Comparison of ENCODE assay signal across 21 cellular contexts in genomic region chr22:50286701-50287318, GRCh38. TPM values are rescaled to one million over a fixed set of nuclear protein-coding genes. Genes with fewer than 3 reads are reported as not detected.
DNase-seq lines count a peak whose midpoint lies in the region; ATAC-seq, FAIRE-seq and TF ChIP-seq lines count a peak whose summit lies in the region.
"Had no signal": no experiment of that assay in that cellular context is flagged by ENCODE, and none has a peak within 500 bp of the region (broad histone marks: within the 10 kb centered on the region; RNA-seq: fewer than 3 reads in every experiment).

No MANE protein-coding gene starts in this region.

- 100% methylated on average over 8 of the region's 40 CpGs for WGBS in HepG2 (ENCODE audit: low lambda C conversion rate)
- WGBS in right lobe of liver (ENCODE audit: insufficient coverage, low coverage, low lambda C conversion rate, missing lambda C conversion rate), result 100% methylated on average over 1 of the region's 40 CpGs
- WGBS in neuronal stem cell (ENCODE audit: extremely low coverage in 2 of 2, insufficient read length in 2 of 2, insufficient replicate concordance in 1 of 2), 2 donors, result no CpG with 5 or more reads among the region's 40 CpGs

- FAIRE-seq in HepG2 (lab: Jason Lieb, UNC), result no peak
- FAIRE-seq: A549, D721Med, GM19239, H1 had no signal

- peaks cover 4% of the 10 kb centered on the region; the same call in 1 of the 2 replicates for H4K20me1 ChIP-seq in HepG2 (ENCODE audit: insufficient read depth, low read length)

- no peak overlapping the region for H2BK5ac ChIP-seq in neuronal stem cell (ENCODE audit: low read length)

- in situ Hi-C loops in HepG2 (cut with HindIII; ENCODE audit: extremely low pct_ligation_motif_present, low pct_unique_long_range_greater_than_20kb), result no loop called here

- H2AK5ac ChIP-seq in neuronal stem cell (ENCODE audit: low read depth, low read length), result no peak overlapping the region

- H3K18ac ChIP-seq in neuronal stem cell (ENCODE audit: low read length), result no peak overlapping the region

- no peak for TF ChIP-seq EP300 in HepG2 (IDR thresholded peaks at IDR 0.05; ENCODE audit: low read depth in 2 of 2, low read length in 2 of 2)
- no peak for TF ChIP-seq EP300 in HepG2 (CRISPR knock-in tag; IDR thresholded peaks at IDR 0.05; ENCODE audit: borderline replicate concordance)

- TF ChIP-seq RAD21 in HepG2 (CRISPR knock-in tag; IDR thresholded peaks at IDR 0.05), result no peak

- H3K4me2 ChIP-seq in HepG2 (ENCODE audit: low read depth, low read length), result no peak overlapping the region
- no peak overlapping the region for H3K4me2 ChIP-seq in neuronal stem cell (ENCODE audit: insufficient read depth, low read length, poor library complexity, severe bottlenecking)
- H3K4me2 ChIP-seq: A549 had no signal

- H2BK120ac ChIP-seq in neuronal stem cell (ENCODE audit: low read depth, low read length), result no peak overlapping the region

- intact Hi-C loops in HepG2 (cut with micrococcal nuclease; ENCODE audit: unreplicated experiment) (no loop called here), right lobe of liver (cut with DNase I) (no loop called here)

- H3K9ac ChIP-seq in HepG2 (ENCODE audit: insufficient read depth, low read depth, low read length), result no peak overlapping the region
- no peak overlapping the region for H3K9ac ChIP-seq in neuronal stem cell (ENCODE audit: low read depth, low read length, poor library complexity)

- H4K8ac ChIP-seq in neuronal stem cell (ENCODE audit: low read depth, low read length), result peak overlapping the region; percentile 43

- H3K4me3 ChIP-seq in HepG2 (replicated peaks in 1 of 3; ENCODE audit: insufficient read depth in 1 of 3, low read depth in 2 of 3, low read length in 3 of 3) (no peak overlapping the region), right lobe of liver (no peak overlapping the region), neuronal stem cell (ENCODE audit: low read length in 2 of 2) (peak overlapping the region in 1 of 2 donors; percentile 20)
- H3K4me3 ChIP-seq: A549 had no signal

- H3K4ac ChIP-seq in neuronal stem cell (ENCODE audit: low read length), result no peak overlapping the region

- peak overlapping the region; percentile 21 for H3K14ac ChIP-seq in neuronal stem cell (ENCODE audit: low read length)

- CTCF ChIA-PET in HepG2 (lab: Yijun Ruan, JAX; ENCODE audit: low intra/inter-chr PET ratio, low total read pairs), result no interaction called here

- no peaks in the 10 kb centered on the region for H3K27me3 ChIP-seq in HepG2 (ENCODE audit: control insufficient read depth in 1 of 2, insufficient read depth in 2 of 2, low read length in 2 of 2)
- no peaks in the 10 kb centered on the region for H3K27me3 ChIP-seq in right lobe of liver
- H3K27me3 ChIP-seq in neuronal stem cell (ENCODE audit: control insufficient read depth in 3 of 3, insufficient read depth in 3 of 3, low read depth in 1 of 3, low read length in 3 of 3), result no peaks in the 10 kb centered on the region

- no peak overlapping the region for H4K91ac ChIP-seq in neuronal stem cell (ENCODE audit: low read depth, low read length, poor library complexity)

- DNase-seq in HepG2 (ENCODE audit: low spot score), result no peak
- no peak for DNase-seq in right lobe of liver
- no peak for DNase-seq in neuronal stem cell (ENCODE audit: low spot score)
- DNase-seq in cerebellar nuclear complex (lab: John Stamatoyannopoulos, UW), result no peak
- no peak for DNase-seq in glomerular visceral epithelial cell (ENCODE audit: extremely low spot score)
- DNase-seq: AML-193; Caco-2; CD4-positive, alpha-beta T cell; DMS79; GDM1; H9; IMR-90; KBM-7 had no signal

- H3K23ac ChIP-seq in neuronal stem cell (ENCODE audit: low read depth, low read length, poor library complexity), result peak overlapping the region; percentile 80

- TF ChIP-seq POLR2A in HepG2 (IDR thresholded peaks at IDR 0.05; ENCODE audit: insufficient read depth in 1 of 2, low read depth in 2 of 2, low read length in 2 of 2), result no peak
- no peak for TF ChIP-seq POLR2A in right lobe of liver (IDR thresholded peaks at IDR 0.05)

- peaks cover 51% of the 10 kb centered on the region for H3K79me1 ChIP-seq in neuronal stem cell (ENCODE audit: low read depth, low read length)

- H3K4me1 ChIP-seq in HepG2 (ENCODE audit: insufficient read depth, low read length) (0 out of 2 replicates have a peak, but pooled peaks cover under 1% of the 10 kb centered on the region), right lobe of liver (peaks cover 0 to 2% (median 0%) of the 10 kb centered on the region in 4 donors), neuronal stem cell (ENCODE audit: control insufficient read depth in 2 of 2, insufficient read depth in 1 of 2, low read depth in 1 of 2, low read length in 2 of 2) (peaks cover 0 to 10% of the 10 kb centered on the region in 2 donors)

- BruUV-seq in HepG2 (replicated peaks; lab: Mats Ljungman, UMichigan), result no TSS peak

- peaks cover 19% of the 10 kb centered on the region for H3K79me2 ChIP-seq in HepG2 (ENCODE audit: insufficient read depth, low read length)

- no peak overlapping the region for H3K27ac ChIP-seq in HepG2 (ENCODE audit: extremely low read length, insufficient read depth, low read length)
- H3K27ac ChIP-seq in right lobe of liver, result no peak overlapping the region
- no peak overlapping the region for H3K27ac ChIP-seq in neuronal stem cell (replicated peaks; ENCODE audit: low read length)
- H3K27ac ChIP-seq: 22Rv1, A549, C4-2B, HL-60 had no signal

- no peak overlapping the region for H2BK15ac ChIP-seq in neuronal stem cell (ENCODE audit: low read length)

- no peak overlapping the region for H2AFZ ChIP-seq in HepG2 (ENCODE audit: low read length)
- H2AFZ ChIP-seq in neuronal stem cell (ENCODE audit: low read length), result no peak overlapping the region

- TF ChIP-seq CTCF in HepG2 (CRISPR knock-in tag; IDR thresholded peaks at IDR 0.05), result no peak
- TF ChIP-seq CTCF in right lobe of liver (IDR thresholded peaks at IDR 0.05), result no peak

- no peak for ATAC-seq in HepG2
- no peak for ATAC-seq in right lobe of liver
- no peak for ATAC-seq in HG02981 (IDR thresholded peaks at IDR 0.05; ENCODE audit: unreplicated experiment)
- ATAC-seq: A549 had no signal

- H3K9me3 ChIP-seq in HepG2 (ENCODE audit: low read length), result no peaks in the 10 kb centered on the region
- H3K9me3 ChIP-seq in right lobe of liver, result no peaks in the 10 kb centered on the region
- H3K9me3 ChIP-seq in neuronal stem cell (replicated peaks in 1 of 2; ENCODE audit: control insufficient read depth in 2 of 2, insufficient read depth in 1 of 2, low read depth in 1 of 2, low read length in 2 of 2), result no peaks in the 10 kb centered on the region
- H3K9me3 ChIP-seq: A549, Caco-2 had no signal

- H3K36me3 ChIP-seq in HepG2 (replicated peaks in 1 of 2; ENCODE audit: control insufficient read depth in 1 of 2, insufficient read depth in 2 of 2, low read length in 2 of 2) (peaks cover 29 to 44% of the 10 kb centered on the region in 2 experiments; a peak in 4 of 5 replicates), right lobe of liver (peaks cover 6 to 75% (median 47%) of the 10 kb centered on the region in 4 donors), neuronal stem cell (replicated peaks in 1 of 2; ENCODE audit: control insufficient read depth in 2 of 2, insufficient read depth in 2 of 2, low read length in 2 of 2) (peaks cover 58 to 93% of the 10 kb centered on the region in 2 donors)

- no peak overlapping the region for H2BK12ac ChIP-seq in neuronal stem cell (ENCODE audit: low read length)

- POLR2A ChIA-PET in HepG2 (lab: Yijun Ruan, JAX), result no interaction called here

RNA-seq across cellular contexts. Expression of gene MAPK11, which starts 16.6 kb away (rescaled TPM):
- total RNA-seq in HepG2 (2016; rRNA removed; fragmentation: Illumina TruSeq; extraction: Trizol) (0.15 TPM in 1 of 2 replicates, not detected in the other), right lobe of liver (1 to 10 TPM; 1.7 to 6.4 (median 2.5) TPM)
- total RNA-seq in HepG2 (2016; cell fraction: cytosol; rRNA removed; fragmentation: Illumina TruSeq; extraction: Trizol; ENCODE audit: low read depth), result not detected in 2 replicates
- total RNA-seq in HepG2 (2016; cell fraction: insoluble cytoplasmic fraction; rRNA removed; fragmentation: Illumina TruSeq; extraction: Trizol), result 0.12 and 0.15 TPM in 2 replicates
- 0.10 and 0.19 TPM in 2 replicates for total RNA-seq in HepG2 (2016; cell fraction: membrane; rRNA removed; fragmentation: Illumina TruSeq; extraction: Trizol)
- total RNA-seq in HepG2 (2016; cell fraction: nucleus; rRNA removed; fragmentation: Illumina TruSeq; extraction: Trizol), result 0.28 TPM in 1 of 2 replicates, not detected in the other
- polyA plus RNA-seq in HepG2 (2011; rRNA removed), result 0.17 and 0.46 TPM in 2 replicates
- 0.13 and 0.19 TPM in 2 replicates for polyA plus RNA-seq in HepG2 (2011; cell fraction: cytosol; rRNA removed)
- polyA plus RNA-seq in HepG2 (2011; cell fraction: nucleus; rRNA removed), result 1.9 TPM in 2 replicates
- polyA plus RNA-seq in HepG2 (2012), result 0.21 TPM in 1 of 2 replicates, not detected in the other
- 0.05 and 0.07 TPM in 2 replicates for polyA plus RNA-seq in HepG2 (2016; cell fraction: cytosol; fragmentation: Illumina TruSeq; extraction: Trizol; ENCODE audit: low read depth)
- 0.19 and 0.24 TPM in 2 replicates for polyA plus RNA-seq in HepG2 (2016; cell fraction: insoluble cytoplasmic fraction; fragmentation: Illumina TruSeq; extraction: Trizol; ENCODE audit: low read depth)
- 0.13 TPM in 1 of 2 replicates, not detected in the other for polyA plus RNA-seq in HepG2 (2016; cell fraction: membrane; fragmentation: Illumina TruSeq; extraction: Trizol; ENCODE audit: low read depth)
- polyA plus RNA-seq in HepG2 (2016; cell fraction: nucleus; fragmentation: Illumina TruSeq; extraction: Trizol; ENCODE audit: insufficient read depth, low read depth), result 0.25 and 0.37 TPM in 2 replicates
- 0.58 and 0.94 TPM in 2 replicates for polyA minus RNA-seq in HepG2 (2011; rRNA and poly(A)+ RNA removed; ENCODE audit: low replicate concordance)
- polyA minus RNA-seq in HepG2 (2011; cell fraction: cytosol; rRNA and poly(A)+ RNA removed), result not detected in 2 replicates
- 0.13 TPM in 1 of 2 replicates, not detected in the other for polyA minus RNA-seq in HepG2 (2011; cell fraction: nucleus; rRNA and poly(A)+ RNA removed)
- polyA plus RNA-seq in neuronal stem cell (2013, experiment 1 of 2), result 4.0 TPM
- polyA plus RNA-seq in neuronal stem cell (2013, experiment 2 of 2), result 3.6 TPM

RNA-seq across cellular contexts. Expression of gene PLXNB2, which starts 20.6 kb away (rescaled TPM):
- 19.3 and 32.6 TPM in 2 replicates for total RNA-seq in HepG2 (2016; rRNA removed; fragmentation: Illumina TruSeq; extraction: Trizol)
- total RNA-seq in HepG2 (2016; cell fraction: cytosol; rRNA removed; fragmentation: Illumina TruSeq; extraction: Trizol; ENCODE audit: low read depth), result 4.6 and 4.9 TPM in 2 replicates
- total RNA-seq in HepG2 (2016; cell fraction: insoluble cytoplasmic fraction; rRNA removed; fragmentation: Illumina TruSeq; extraction: Trizol), result 16.8 and 32.7 TPM in 2 replicates
- total RNA-seq in HepG2 (2016; cell fraction: membrane; rRNA removed; fragmentation: Illumina TruSeq; extraction: Trizol), result 13.7 and 15.6 TPM in 2 replicates
- 43.2 and 57.8 TPM in 2 replicates for total RNA-seq in HepG2 (2016; cell fraction: nucleus; rRNA removed; fragmentation: Illumina TruSeq; extraction: Trizol)
- 68.9 and 79.4 TPM in 2 replicates for polyA plus RNA-seq in HepG2 (2011; rRNA removed)
- polyA plus RNA-seq in HepG2 (2011; cell fraction: cytosol; rRNA removed), result 46.5 and 75.4 TPM in 2 replicates
- polyA plus RNA-seq in HepG2 (2011; cell fraction: nucleus; rRNA removed), result 265 and 413 TPM in 2 replicates
- 53.9 and 72.9 TPM in 2 replicates for polyA plus RNA-seq in HepG2 (2012)
- 5.5 and 6.2 TPM in 2 replicates for polyA plus RNA-seq in HepG2 (2016; cell fraction: cytosol; fragmentation: Illumina TruSeq; extraction: Trizol; ENCODE audit: low read depth)
- polyA plus RNA-seq in HepG2 (2016; cell fraction: insoluble cytoplasmic fraction; fragmentation: Illumina TruSeq; extraction: Trizol; ENCODE audit: low read depth), result 16.2 and 23.0 TPM in 2 replicates
- 10.1 and 11.9 TPM in 2 replicates for polyA plus RNA-seq in HepG2 (2016; cell fraction: membrane; fragmentation: Illumina TruSeq; extraction: Trizol; ENCODE audit: low read depth)
- 148 and 155 TPM in 2 replicates for polyA plus RNA-seq in HepG2 (2016; cell fraction: nucleus; fragmentation: Illumina TruSeq; extraction: Trizol; ENCODE audit: insufficient read depth, low read depth)
- 61.5 and 149 TPM in 2 replicates for polyA minus RNA-seq in HepG2 (2011; rRNA and poly(A)+ RNA removed; ENCODE audit: low replicate concordance)
- 76.6 and 89.8 TPM in 2 replicates for polyA minus RNA-seq in HepG2 (2011; cell fraction: cytosol; rRNA and poly(A)+ RNA removed)
- polyA minus RNA-seq in HepG2 (2011; cell fraction: nucleus; rRNA and poly(A)+ RNA removed), result 57.9 and 61.3 TPM in 2 replicates
- total RNA-seq in right lobe of liver, result 100 to 1,000 TPM; 154 to 181 (median 161) TPM
- 71.0 TPM for polyA plus RNA-seq in neuronal stem cell (2013, experiment 1 of 2)
- 69.8 TPM for polyA plus RNA-seq in neuronal stem cell (2013, experiment 2 of 2)

RNA-seq across cellular contexts. Expression of gene MAPK12, which starts 25.3 kb away (rescaled TPM):
- total RNA-seq in HepG2 (2016; rRNA removed; fragmentation: Illumina TruSeq; extraction: Trizol) (15.0 and 23.3 TPM in 2 replicates), right lobe of liver (1 to 10 TPM; 2.1 to 7.6 (median 3.6) TPM)
- 25.0 and 26.8 TPM in 2 replicates for total RNA-seq in HepG2 (2016; cell fraction: cytosol; rRNA removed; fragmentation: Illumina TruSeq; extraction: Trizol; ENCODE audit: low read depth)
- 15.4 and 25.6 TPM in 2 replicates for total RNA-seq in HepG2 (2016; cell fraction: insoluble cytoplasmic fraction; rRNA removed; fragmentation: Illumina TruSeq; extraction: Trizol)
- 43.0 and 45.2 TPM in 2 replicates for total RNA-seq in HepG2 (2016; cell fraction: membrane; rRNA removed; fragmentation: Illumina TruSeq; extraction: Trizol)
- total RNA-seq in HepG2 (2016; cell fraction: nucleus; rRNA removed; fragmentation: Illumina TruSeq; extraction: Trizol), result 20.3 and 23.6 TPM in 2 replicates
- 22.2 and 22.8 TPM in 2 replicates for polyA plus RNA-seq in HepG2 (2011; rRNA removed)
- polyA plus RNA-seq in HepG2 (2011; cell fraction: cytosol; rRNA removed), result 12.9 and 20.7 TPM in 2 replicates
- polyA plus RNA-seq in HepG2 (2011; cell fraction: nucleus; rRNA removed), result 115 and 151 TPM in 2 replicates
- 6.9 and 10.9 TPM in 2 replicates for polyA plus RNA-seq in HepG2 (2012)
- 27.8 and 28.1 TPM in 2 replicates for polyA plus RNA-seq in HepG2 (2016; cell fraction: cytosol; fragmentation: Illumina TruSeq; extraction: Trizol; ENCODE audit: low read depth)
- polyA plus RNA-seq in HepG2 (2016; cell fraction: insoluble cytoplasmic fraction; fragmentation: Illumina TruSeq; extraction: Trizol; ENCODE audit: low read depth), result 14.6 and 16.4 TPM in 2 replicates
- 37.0 and 38.8 TPM in 2 replicates for polyA plus RNA-seq in HepG2 (2016; cell fraction: membrane; fragmentation: Illumina TruSeq; extraction: Trizol; ENCODE audit: low read depth)
- 56.9 and 60.1 TPM in 2 replicates for polyA plus RNA-seq in HepG2 (2016; cell fraction: nucleus; fragmentation: Illumina TruSeq; extraction: Trizol; ENCODE audit: insufficient read depth, low read depth)
- polyA minus RNA-seq in HepG2 (2011; rRNA and poly(A)+ RNA removed; ENCODE audit: low replicate concordance), result 16.5 and 18.7 TPM in 2 replicates
- 5.1 and 9.2 TPM in 2 replicates for polyA minus RNA-seq in HepG2 (2011; cell fraction: cytosol; rRNA and poly(A)+ RNA removed)
- 25.6 and 25.8 TPM in 2 replicates for polyA minus RNA-seq in HepG2 (2011; cell fraction: nucleus; rRNA and poly(A)+ RNA removed)
- 28.8 TPM for polyA plus RNA-seq in neuronal stem cell (2013, experiment 1 of 2)
- 28.1 TPM for polyA plus RNA-seq in neuronal stem cell (2013, experiment 2 of 2)

RNA-seq across cellular contexts. Expression of gene HDAC10, which starts 35.7 kb away (rescaled TPM):
- 4.0 and 13.9 TPM in 2 replicates for total RNA-seq in HepG2 (2016; rRNA removed; fragmentation: Illumina TruSeq; extraction: Trizol)
- total RNA-seq in HepG2 (2016; cell fraction: cytosol; rRNA removed; fragmentation: Illumina TruSeq; extraction: Trizol; ENCODE audit: low read depth), result 7.1 and 8.7 TPM in 2 replicates
- 4.1 and 13.9 TPM in 2 replicates for total RNA-seq in HepG2 (2016; cell fraction: insoluble cytoplasmic fraction; rRNA removed; fragmentation: Illumina TruSeq; extraction: Trizol)
- total RNA-seq in HepG2 (2016; cell fraction: membrane; rRNA removed; fragmentation: Illumina TruSeq; extraction: Trizol), result 4.4 and 4.6 TPM in 2 replicates
- total RNA-seq in HepG2 (2016; cell fraction: nucleus; rRNA removed; fragmentation: Illumina TruSeq; extraction: Trizol), result 23.1 and 23.7 TPM in 2 replicates
- polyA plus RNA-seq in HepG2 (2011; rRNA removed), result 14.9 and 19.7 TPM in 2 replicates
- polyA plus RNA-seq in HepG2 (2011; cell fraction: cytosol; rRNA removed), result 1.8 and 3.9 TPM in 2 replicates
- polyA plus RNA-seq in HepG2 (2011; cell fraction: nucleus; rRNA removed), result 257 and 366 TPM in 2 replicates
- polyA plus RNA-seq in HepG2 (2012), result 15.0 and 23.8 TPM in 2 replicates
- 0.86 TPM in 2 replicates for polyA plus RNA-seq in HepG2 (2016; cell fraction: cytosol; fragmentation: Illumina TruSeq; extraction: Trizol; ENCODE audit: low read depth)
- 3.2 and 5.7 TPM in 2 replicates for polyA plus RNA-seq in HepG2 (2016; cell fraction: insoluble cytoplasmic fraction; fragmentation: Illumina TruSeq; extraction: Trizol; ENCODE audit: low read depth)
- 2.1 TPM in 2 replicates for polyA plus RNA-seq in HepG2 (2016; cell fraction: membrane; fragmentation: Illumina TruSeq; extraction: Trizol; ENCODE audit: low read depth)
- polyA plus RNA-seq in HepG2 (2016; cell fraction: nucleus; fragmentation: Illumina TruSeq; extraction: Trizol; ENCODE audit: insufficient read depth, low read depth), result 72.4 and 82.8 TPM in 2 replicates
- 7.7 and 20.9 TPM in 2 replicates for polyA minus RNA-seq in HepG2 (2011; rRNA and poly(A)+ RNA removed; ENCODE audit: low replicate concordance)
- 3.9 and 4.2 TPM in 2 replicates for polyA minus RNA-seq in HepG2 (2011; cell fraction: cytosol; rRNA and poly(A)+ RNA removed)
- 34.9 and 37.9 TPM in 2 replicates for polyA minus RNA-seq in HepG2 (2011; cell fraction: nucleus; rRNA and poly(A)+ RNA removed)
- 10 to 100 TPM; 19.6 to 30.5 (median 23.0) TPM for total RNA-seq in right lobe of liver
- 20.1 TPM for polyA plus RNA-seq in neuronal stem cell (2013, experiment 1 of 2)
- polyA plus RNA-seq in neuronal stem cell (2013, experiment 2 of 2), result 18.8 TPM

RNA-seq across cellular contexts. Expression of gene DENND6B, which starts 40.0 kb away (rescaled TPM):
- total RNA-seq in HepG2 (2016; rRNA removed; fragmentation: Illumina TruSeq; extraction: Trizol) (0.84 and 0.95 TPM in 2 replicates), right lobe of liver (1 to 10 TPM in 5 of 6 experiments, under 1 TPM in 1; 0.98 to 4.1 (median 1.9) TPM)
- 0.30 and 0.44 TPM in 2 replicates for total RNA-seq in HepG2 (2016; cell fraction: cytosol; rRNA removed; fragmentation: Illumina TruSeq; extraction: Trizol; ENCODE audit: low read depth)
- total RNA-seq in HepG2 (2016; cell fraction: insoluble cytoplasmic fraction; rRNA removed; fragmentation: Illumina TruSeq; extraction: Trizol), result 0.22 and 0.65 TPM in 2 replicates
- total RNA-seq in HepG2 (2016; cell fraction: membrane; rRNA removed; fragmentation: Illumina TruSeq; extraction: Trizol), result 0.52 and 0.90 TPM in 2 replicates
- 0.90 and 1.1 TPM in 2 replicates for total RNA-seq in HepG2 (2016; cell fraction: nucleus; rRNA removed; fragmentation: Illumina TruSeq; extraction: Trizol)
- polyA plus RNA-seq in HepG2 (2011; rRNA removed), result 3.8 and 4.2 TPM in 2 replicates
- polyA plus RNA-seq in HepG2 (2011; cell fraction: cytosol; rRNA removed), result 1.8 TPM in 2 replicates
- 33.7 and 41.4 TPM in 2 replicates for polyA plus RNA-seq in HepG2 (2011; cell fraction: nucleus; rRNA removed)
- 2.5 and 2.6 TPM in 2 replicates for polyA plus RNA-seq in HepG2 (2012)
- polyA plus RNA-seq in HepG2 (2016; cell fraction: cytosol; fragmentation: Illumina TruSeq; extraction: Trizol; ENCODE audit: low read depth), result 0.33 and 0.71 TPM in 2 replicates
- 0.74 and 0.86 TPM in 2 replicates for polyA plus RNA-seq in HepG2 (2016; cell fraction: insoluble cytoplasmic fraction; fragmentation: Illumina TruSeq; extraction: Trizol; ENCODE audit: low read depth)
- polyA plus RNA-seq in HepG2 (2016; cell fraction: membrane; fragmentation: Illumina TruSeq; extraction: Trizol; ENCODE audit: low read depth), result 0.63 and 1.2 TPM in 2 replicates
- 4.0 and 5.3 TPM in 2 replicates for polyA plus RNA-seq in HepG2 (2016; cell fraction: nucleus; fragmentation: Illumina TruSeq; extraction: Trizol; ENCODE audit: insufficient read depth, low read depth)
- 0.58 and 2.9 TPM in 2 replicates for polyA minus RNA-seq in HepG2 (2011; rRNA and poly(A)+ RNA removed; ENCODE audit: low replicate concordance)
- polyA minus RNA-seq in HepG2 (2011; cell fraction: cytosol; rRNA and poly(A)+ RNA removed), result 1.3 TPM in 2 replicates
- 2.6 and 3.3 TPM in 2 replicates for polyA minus RNA-seq in HepG2 (2011; cell fraction: nucleus; rRNA and poly(A)+ RNA removed)
- 12.7 TPM for polyA plus RNA-seq in neuronal stem cell (2013, experiment 1 of 2)
- 11.7 TPM for polyA plus RNA-seq in neuronal stem cell (2013, experiment 2 of 2)
